Comparison of ENCODE assay signal across 24 cellular contexts in the genomic region with DNA sequence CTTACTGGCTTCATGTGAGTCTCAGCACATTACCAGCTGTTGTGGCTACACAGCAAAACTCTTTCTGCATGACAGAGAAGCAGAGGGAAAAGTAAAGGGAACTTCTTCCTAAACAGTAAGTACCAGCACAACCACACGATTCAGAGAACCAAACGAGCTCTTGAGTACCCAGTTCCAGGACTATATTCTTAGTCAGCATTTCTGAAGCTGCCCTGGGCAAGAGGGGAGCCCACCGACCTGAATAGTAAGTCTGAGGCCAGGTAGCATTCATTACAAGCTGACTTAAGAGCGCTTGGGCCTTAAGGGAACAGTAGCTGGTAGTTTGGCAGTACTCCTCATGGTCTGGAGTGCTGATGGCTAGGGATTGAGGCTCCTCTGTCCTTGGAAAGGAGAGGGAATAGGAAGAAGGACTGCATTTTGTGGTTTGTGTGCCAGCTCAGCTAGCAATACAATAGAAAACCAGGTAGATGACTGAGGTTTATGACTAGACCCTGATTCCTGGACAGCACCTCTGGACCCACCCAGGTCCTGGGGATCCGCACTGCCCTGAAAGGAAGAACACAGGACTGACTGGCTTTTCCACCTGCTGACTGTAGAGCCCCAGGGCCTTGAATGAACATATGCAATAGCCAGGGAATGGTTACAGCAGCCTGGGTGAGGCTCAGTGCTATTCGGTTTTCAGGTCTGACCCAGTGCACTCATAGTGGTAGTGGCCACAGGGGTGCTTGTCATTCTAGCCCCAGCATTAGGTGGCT.
DNase-seq lines count a peak whose midpoint lies in the region; ATAC-seq, FAIRE-seq and TF ChIP-seq lines count a peak whose summit lies in the region.
"Had no signal": no experiment of that assay in that cellular context is flagged by ENCODE, and none has a peak within 500 bp of the region (broad histone marks: within the 10 kb centered on the region; RNA-seq: fewer than 3 reads in every experiment).

No MANE protein-coding gene starts in this region.

- H3K27me3 ChIP-seq in bronchial epithelial cell (ENCODE audit: control insufficient read depth, insufficient read depth, low read length) (no peaks in the 10 kb centered on the region), foreskin keratinocyte (no peaks in the 10 kb centered on the region), small intestine (ENCODE audit: control insufficient read depth in 2 of 2, insufficient read depth in 2 of 2, low read length in 2 of 2) (no peaks in the 10 kb centered on the region)

- no peaks in the 10 kb centered on the region for H3K4me1 Mint-ChIP-seq in stimulated activated effector memory CD8-positive, alpha-beta T cell treated with anti-CD3 and anti-CD28 coated beads, Interleukin-12 subunit alpha, Interleukin-12 subunit beta, amount 100 ng/mL, for 72 hours
- H3K4me1 Mint-ChIP-seq: IgD-negative memory B cell had no signal

- TF ChIP-seq EP300 in A549 (IDR thresholded peaks at IDR 0.05) = no peak

- H3K9me3 ChIP-seq in A549 = no peaks in the 10 kb centered on the region; the same call in 2 of the 3 replicates
- no peaks in the 10 kb centered on the region for H3K9me3 ChIP-seq in small intestine (ENCODE audit: control insufficient read depth, low read depth)
- H3K9me3 ChIP-seq: Caco-2, HAP-1 had no signal

- no peak overlapping the region for H3K4me3 Mint-ChIP-seq in stimulated activated effector memory CD8-positive, alpha-beta T cell treated with anti-CD3 and anti-CD28 coated beads, Interleukin-12 subunit alpha, Interleukin-12 subunit beta, amount 100 ng/mL, for 72 hours
- H3K4me3 Mint-ChIP-seq: CD4-positive, alpha-beta T cell; IgD-negative memory B cell had no signal

- no peak for TF ChIP-seq POLR2A in A549 (IDR thresholded peaks at IDR 0.05; ENCODE audit: low read length)

- no peak for ATAC-seq in A549
- peak; percentile 35 for ATAC-seq in foreskin keratinocyte
- no peak for ATAC-seq in left ventricle myocardium superior
- ATAC-seq in stimulated activated effector memory CD8-positive, alpha-beta T cell treated with anti-CD3 and anti-CD28 coated beads, Interleukin-12 subunit alpha, Interleukin-12 subunit beta, amount 100 ng/mL, for 72 hours = no peak

- WGBS in A549 (ENCODE audit: missing lambda C conversion rate) = no CpG with 5 or more reads among the region's 6 CpGs
- 54 to 75% (median 57%) methylated on average over 6 of the region's 6 CpGs for WGBS in small intestine, 3 donors

- TF ChIP-seq CTCF in A549 (IDR thresholded peaks at IDR 0.05) = no peak
- no peak for TF ChIP-seq CTCF in bronchial epithelial cell (IDR thresholded peaks at IDR 0.05; ENCODE audit: insufficient read depth, low read length, severe bottlenecking)
- no peak for TF ChIP-seq CTCF in foreskin keratinocyte (conservative IDR thresholded peaks at IDR 0.05)

- H3K4me2 ChIP-seq in A549 = no peak overlapping the region

- H3K4me3 ChIP-seq in A549 (no peak overlapping the region), bronchial epithelial cell (ENCODE audit: low read depth, low read length) (no peak overlapping the region), small intestine (ENCODE audit: low read depth in 1 of 2, low read length in 2 of 2) (no peak overlapping the region)
- H3K4me3 ChIP-seq: GM23248, HAP-1 had no signal

- intact Hi-C loops in left ventricle myocardium superior (cut with micrococcal nuclease) = no loop called here

- H3K4me1 ChIP-seq in A549 = no peaks in the 10 kb centered on the region
- no peaks in the 10 kb centered on the region for H3K4me1 ChIP-seq in foreskin keratinocyte
- no peaks in the 10 kb centered on the region for H3K4me1 ChIP-seq in small intestine (ENCODE audit: control insufficient read depth in 2 of 2, insufficient read depth in 1 of 2, low read depth in 1 of 2, low read length in 1 of 2)
- H3K4me1 ChIP-seq: Caco-2, HAP-1 had no signal

- H3K27ac ChIP-seq in A549 (no peak overlapping the region), foreskin keratinocyte (no peak overlapping the region), small intestine (ENCODE audit: low read depth in 1 of 2, low read length in 1 of 2) (no peak overlapping the region)
- H3K27ac ChIP-seq: C4-2B, GM23248, HL-60 had no signal

- no peak for FAIRE-seq in A549 (lab: Jason Lieb, UNC)
- FAIRE-seq in bronchial epithelial cell (lab: Jason Lieb, UNC) = peak; percentile 84
- no peak for FAIRE-seq in small intestine (lab: Jason Lieb, UNC)
- FAIRE-seq: A204.1, D721Med, GM12892, GM18507, HTR-8/SVneo had no signal

- POLR2A ChIA-PET in A549 (lab: Yijun Ruan, JAX) = no interaction called here

- DNase-seq in A549 (ENCODE audit: low read depth in 1 of 2, low spot score in 1 of 2) (no peak), HPDE6-E6E7 (ENCODE audit: extremely low spot score) (peak; percentile 52), bronchial epithelial cell (ENCODE audit: low read depth) (peak; percentile 79), foreskin keratinocyte (peak in 1 of 2 donors; percentile 59), left ventricle myocardium superior (no peak), small intestine (no peak), DMS 273 treated with DMSO at 0.1 percent for 48 hours (lab: John Stamatoyannopoulos, UW) (no peak)
- no peak for DNase-seq in stimulated activated effector memory CD8-positive, alpha-beta T cell treated with anti-CD3 and anti-CD28 coated beads, Interleukin-12 subunit alpha, Interleukin-12 subunit beta, amount 100 ng/mL, for 72 hours (ENCODE audit: low spot score in 2 of 2)
- DNase-seq: AML-193; Caco-2; CD4-positive, alpha-beta T cell; DMS153; DMS79; GDM1; GM23248 had no signal

- no peaks in the 10 kb centered on the region for H3K36me3 Mint-ChIP-seq in stimulated activated effector memory CD8-positive, alpha-beta T cell treated with anti-CD3 and anti-CD28 coated beads, Interleukin-12 subunit alpha, Interleukin-12 subunit beta, amount 100 ng/mL, for 72 hours

- H3K36me3 ChIP-seq in bronchial epithelial cell (ENCODE audit: control insufficient read depth, insufficient read depth, low read length) = no peaks in the 10 kb centered on the region
- H3K36me3 ChIP-seq in small intestine (ENCODE audit: control insufficient read depth in 2 of 2, insufficient read depth in 2 of 2, low read length in 2 of 2) = no peaks in the 10 kb centered on the region
- H3K36me3 ChIP-seq: HAP-1 had no signal

- no peak overlapping the region for H3K27ac Mint-ChIP-seq in stimulated activated effector memory CD8-positive, alpha-beta T cell treated with anti-CD3 and anti-CD28 coated beads, Interleukin-12 subunit alpha, Interleukin-12 subunit beta, amount 100 ng/mL, for 72 hours
- H3K27ac Mint-ChIP-seq: CD4-positive, alpha-beta T cell; IgD-negative memory B cell had no signal

- no peak for TF ChIP-seq RAD21 in A549 (conservative IDR thresholded peaks at IDR 0.05 in 1 of 2, IDR thresholded peaks at IDR 0.05 in 1 of 2)

- CTCF ChIA-PET in A549 (lab: Yijun Ruan, JAX) = no interaction called here

- H3K9me3 Mint-ChIP-seq in stimulated activated effector memory CD8-positive, alpha-beta T cell treated with anti-CD3 and anti-CD28 coated beads, Interleukin-12 subunit alpha, Interleukin-12 subunit beta, amount 100 ng/mL, for 72 hours = peaks cover 32% of the 10 kb centered on the region

TF ChIP-seq in A549, 52 proteins besides CTCF, POLR2A, EP300 and RAD21:
- TF ChIP-seq MAFK (IDR thresholded peaks at IDR 0.05; ENCODE audit: partially characterized antibody) = peak; percentile 22
- no peak for TF ChIP-seq POLR2AphosphoS2 (conservative IDR thresholded peaks at IDR 0.05; ENCODE audit: low read length)

Comparison
In these comparisons a context has a peak if more than half of its experiments do, and no peak if none do; other contexts are left out.
1. DNase-seq: peak in HPDE6-E6E7 (single experiment) and bronchial epithelial cell (single experiment); none in A549 (0 of 2), left ventricle myocardium superior (single experiment), small intestine (single experiment), stimulated activated effector memory CD8-positive, alpha-beta T cell treated with anti-CD3 and anti-CD28 coated beads, Interleukin-12 subunit alpha, Interleukin-12 subunit beta, amount 100 ng/mL, for 72 hours (0 of 2) and DMS 273 treated with DMSO at 0.1 percent for 48 hours (single experiment).